Comparison of ENCODE assay signal across 8 cellular contexts in genomic region chr19:55062735-55063491, GRCh38. TPM values are rescaled to one million over a fixed set of nuclear protein-coding genes. Genes with fewer than 3 reads are reported as not detected.
DNase-seq lines count a peak whose midpoint lies in the region; ATAC-seq and TF ChIP-seq lines count a peak whose summit lies in the region.

RDH13 (minus strand) TSS chr19:55063148; CDS start chr19:55063032, 116 bp downstream.

- peak; percentile 92 for DNase-seq in Ammon's horn (ENCODE audit: low spot score)
- DNase-seq in GM19240 (ENCODE audit: insufficient read length, low spot score) = peak; percentile 99
- DNase-seq in NCI-H69 (lab: John Stamatoyannopoulos, UW) = peak; percentile 98
- DNase-seq in activated CD4-positive, alpha-beta T cell treated with anti-CD3 and anti-CD28 coated beads for 48 hours = peak; percentile 100
- DNase-seq in colonic mucosa = peak; percentile 98
- DNase-seq in left kidney (ENCODE audit: low read depth, low spot score) = peak; percentile 97
- DNase-seq in stimulated activated CD4-positive, alpha-beta T cell treated with anti-CD3 and anti-CD28 coated beads, Interleukin-1b, Interleukin-23, amount 100 ng/mL, for 4 hours (ENCODE audit: low read depth in 2 of 2) = peak; percentile 99 to 100

- no peaks in the 10 kb centered on the region for H3K27me3 ChIP-seq in colonic mucosa

- intact Hi-C loops in colonic mucosa (cut with DNase I) = no loop called here

- peak within 1 kb of the TSS; percentile 70 to 97 for H3K9ac ChIP-seq in colonic mucosa (ENCODE audit: low read depth in 2 of 2, low read length in 2 of 2)

- no peak for TF ChIP-seq CTCF in colonic mucosa (IDR thresholded peaks at IDR 0.05)

- H3K27ac ChIP-seq in colonic mucosa = peak within 1 kb of the TSS; percentile 76

- peak within 1 kb of the TSS; percentile 99 for H3K4me3 ChIP-seq in colonic mucosa

- no peaks in the 10 kb centered on the region for H3K4me1 ChIP-seq in colonic mucosa

- H3K9me3 ChIP-seq in colonic mucosa = no peaks in the 10 kb centered on the region

- no peaks in the 10 kb centered on the region for H3K36me3 ChIP-seq in colonic mucosa

- peak; percentile 70 for ATAC-seq in HG03469 (IDR thresholded peaks at IDR 0.05; ENCODE audit: unreplicated experiment)

RNA-seq across cellular contexts. Expression of gene RDH13, which starts in this region (rescaled TPM):
- total RNA-seq in colonic mucosa = 10 to 100 TPM; 39.5 to 93.0 TPM

Comparison
In these comparisons a context has a peak if more than half of its experiments do, and no peak if none do; other contexts are left out.
1. Peak in every context shown above with its lines: DNase-seq, ATAC-seq, H3K4me3 ChIP-seq and H3K27ac ChIP-seq.